27 cellular contexts compared by ENCODE assay signal in genomic region chr20:44464514-44464913, GRCh38. TPM values are rescaled to one million over a fixed set of nuclear protein-coding genes. Genes with fewer than 3 reads are reported as not detected.
DNase-seq lines count a peak whose midpoint lies in the region; ATAC-seq, FAIRE-seq and TF ChIP-seq lines count a peak whose summit lies in the region.
"Had no signal": no experiment of that assay in that cellular context is flagged by ENCODE, and none has a peak within 500 bp of the region (broad histone marks: within the 10 kb centered on the region; RNA-seq: fewer than 3 reads in every experiment).

No MANE protein-coding gene starts in this region.

- peak overlapping the region; percentile 96 for H3K27ac ChIP-seq in ACC112 (ENCODE audit: low read depth, low read length)
- 0 out of 2 replicates have a peak overlapping the region, but pooled peaks have one; percentile 19 for H3K27ac ChIP-seq in GM23338 (ENCODE audit: low read depth)
- no peak overlapping the region for H3K27ac ChIP-seq in parathyroid adenoma
- H3K27ac ChIP-seq: BLaER1 treated with 17β-estradiol and CSF1 and Interleukin-3, amounts not matched to agents 10 nM and 100 nM; KMS-11; PC-9; SK-N-MC had no signal

- no peak overlapping the region for H3K4me3 Mint-ChIP-seq in GM23338
- H3K4me3 Mint-ChIP-seq: CD4-positive, alpha-beta T cell; IgD-negative memory B cell had no signal

- no peaks in the 10 kb centered on the region for H3K27me3 ChIP-seq in ACC112 (ENCODE audit: insufficient read depth, low read length)
- no peaks in the 10 kb centered on the region for H3K27me3 ChIP-seq in GM23338 (ENCODE audit: insufficient read depth)
- no peaks in the 10 kb centered on the region for H3K27me3 ChIP-seq in bronchial epithelial cell (ENCODE audit: control insufficient read depth, insufficient read depth, low read length)
- no peaks in the 10 kb centered on the region for H3K27me3 ChIP-seq in parathyroid adenoma (ENCODE audit: control insufficient read depth, insufficient read depth, low read length)
- H3K27me3 ChIP-seq: BLaER1 treated with 17β-estradiol and CSF1 and Interleukin-3, amounts not matched to agents 10 nM and 100 nM had no signal

- no peaks in the 10 kb centered on the region for H3K9me2 ChIP-seq in GM23338 (ENCODE audit: insufficient read depth)

- H3K27ac Mint-ChIP-seq in GM23338: no peak overlapping the region
- H3K27ac Mint-ChIP-seq: CD4-positive, alpha-beta T cell; IgD-negative memory B cell had no signal

- ATAC-seq in GM23338: no peak
- no peak for ATAC-seq in HG03280 (IDR thresholded peaks at IDR 0.05; ENCODE audit: unreplicated experiment)
- ATAC-seq: GM12878 had no signal

- no peaks in the 10 kb centered on the region for H3K9me3 Mint-ChIP-seq in GM23338
- H3K9me3 Mint-ChIP-seq: CD4-positive, alpha-beta T cell had no signal

- H3K79me2 ChIP-seq in ACC112 (ENCODE audit: control insufficient read depth, insufficient read depth, low read length, unreplicated experiment): no peaks in the 10 kb centered on the region
- no peaks in the 10 kb centered on the region for H3K79me2 ChIP-seq in GM23338 (replicated peaks; ENCODE audit: insufficient read depth)
- no peaks in the 10 kb centered on the region for H3K79me2 ChIP-seq in parathyroid adenoma

- H3K27me3 Mint-ChIP-seq in GM23338 (ENCODE audit: insufficient read depth, low read depth, poor library complexity): peaks cover 5% of the 10 kb centered on the region
- H3K27me3 Mint-ChIP-seq: CD4-positive, alpha-beta T cell had no signal

- FAIRE-seq in bronchial epithelial cell (lab: Jason Lieb, UNC): no peak
- FAIRE-seq: GM12878 had no signal

- H3K4me1 ChIP-seq in ACC112 (ENCODE audit: control insufficient read depth, insufficient read depth, low read length, unreplicated experiment): peaks cover 45% of the 10 kb centered on the region
- H3K4me1 ChIP-seq in GM23338 (ENCODE audit: insufficient read depth): no peaks in the 10 kb centered on the region; the same call in 1 of the 2 replicates
- H3K4me1 ChIP-seq in parathyroid adenoma: peaks cover 6% of the 10 kb centered on the region
- H3K4me1 ChIP-seq: BLaER1 treated with 17β-estradiol and CSF1 and Interleukin-3, amounts not matched to agents 10 nM and 100 nM had no signal

- DNase-seq in GM23338 (ENCODE audit: low spot score) (no peak), bronchial epithelial cell (ENCODE audit: low read depth) (peak; percentile 27), NCI-H226 (no peak)
- DNase-seq in stimulated activated CD4-positive, alpha-beta T cell treated with anti-CD3 and anti-CD28 coated beads, Interleukin-2, amount 100 ng/mL, for 48 hours: no peak
- DNase-seq: AML-193; CD4-positive, alpha-beta T cell; COR-L47; GDM1; GOT3; HCEC 1CT; NCI-H1092 treated with DMSO at 0.1 percent for 48 hours; NCI-H1436 treated with DMSO at 0.1 percent for 48 hours; NCI-H187 treated with DMSO at 0.1 percent for 48 hours; NCI-H446 treated with DMSO at 0.1 percent for 48 hours; NCI-H526; NCI-H82; NK-92 treated with Interleukin-12 subunit alpha and Interleukin-12 subunit beta, amount 100 ng/mL, for 24 hours; PC-9; SHP77 treated with DMSO at 0.1 percent for 48 hours had no signal

- H3K36me3 ChIP-seq in ACC112 (ENCODE audit: insufficient read depth, low read length) (no peaks in the 10 kb centered on the region), GM23338 (ENCODE audit: insufficient read depth) (no peaks in the 10 kb centered on the region), bronchial epithelial cell (ENCODE audit: control insufficient read depth, insufficient read depth, low read length) (no peaks in the 10 kb centered on the region), parathyroid adenoma (ENCODE audit: control insufficient read depth, insufficient read depth, low read length) (no peaks in the 10 kb centered on the region)
- H3K36me3 ChIP-seq: BLaER1 treated with 17β-estradiol and CSF1 and Interleukin-3, amounts not matched to agents 10 nM and 100 nM had no signal

- H3K36me3 Mint-ChIP-seq in GM23338 (ENCODE audit: low read depth): no peaks in the 10 kb centered on the region
- H3K36me3 Mint-ChIP-seq: IgD-negative memory B cell had no signal

- no peak for TF ChIP-seq CTCF in GM23338 (conservative IDR thresholded peaks at IDR 0.05; ENCODE audit: low read depth in 2 of 2)
- no peak for TF ChIP-seq CTCF in bronchial epithelial cell (IDR thresholded peaks at IDR 0.05; ENCODE audit: insufficient read depth, low read length, severe bottlenecking)
- no peak for TF ChIP-seq CTCF in parathyroid adenoma (IDR thresholded peaks at IDR 0.05)

- no peak overlapping the region for H3K9ac ChIP-seq in parathyroid adenoma
- H3K9ac ChIP-seq: BLaER1 treated with 17β-estradiol and CSF1 and Interleukin-3, amounts not matched to agents 10 nM and 100 nM; KMS-11 had no signal

- H3K9me3 ChIP-seq in parathyroid adenoma (ENCODE audit: control insufficient read depth, low read length): no peaks in the 10 kb centered on the region
- H3K9me3 ChIP-seq: BLaER1 treated with 17β-estradiol and CSF1 and Interleukin-3, amounts not matched to agents 10 nM and 100 nM had no signal

- no peaks in the 10 kb centered on the region for H3F3A ChIP-seq in GM23338 (replicated peaks; ENCODE audit: low read depth)

- no peak overlapping the region for H2AFZ ChIP-seq in ACC112 (ENCODE audit: low read length, unreplicated experiment)
- no peak overlapping the region; the same call in 1 of the 2 replicates for H2AFZ ChIP-seq in GM23338
- H2AFZ ChIP-seq in parathyroid adenoma: peak overlapping the region; percentile 72
- H2AFZ ChIP-seq: PC-9 had no signal

- H3K4me2 ChIP-seq in GM23338: no peak overlapping the region
- no peak overlapping the region for H3K4me2 ChIP-seq in parathyroid adenoma (ENCODE audit: low read length)
- H3K4me2 ChIP-seq: BLaER1 treated with 17β-estradiol and CSF1 and Interleukin-3, amounts not matched to agents 10 nM and 100 nM; KMS-11; PC-9 had no signal

- H3K4me3 ChIP-seq in ACC112 (ENCODE audit: low read depth, low read length): no peak overlapping the region
- H3K4me3 ChIP-seq in GM23338: no peak overlapping the region
- H3K4me3 ChIP-seq in bronchial epithelial cell (ENCODE audit: low read depth, low read length): no peak overlapping the region
- H3K4me3 ChIP-seq in parathyroid adenoma (ENCODE audit: low read depth, low read length): no peak overlapping the region
- H3K4me3 ChIP-seq: BLaER1 treated with 17β-estradiol and CSF1 and Interleukin-3, amounts not matched to agents 10 nM and 100 nM; GM12878; PC-9; SK-N-MC had no signal

- no peaks in the 10 kb centered on the region for H4K20me1 ChIP-seq in GM23338 (replicated peaks; ENCODE audit: insufficient read depth)
- H4K20me1 ChIP-seq: BLaER1 treated with 17β-estradiol and CSF1 and Interleukin-3, amounts not matched to agents 10 nM and 100 nM had no signal

- H3K4me1 Mint-ChIP-seq in GM23338: peaks cover 14% of the 10 kb centered on the region; the same call in 2 of the 3 replicates
- H3K4me1 Mint-ChIP-seq: IgD-negative memory B cell had no signal

TF ChIP-seq in GM23338, 12 proteins besides CTCF, POLR2A, EP300 and RAD21 (continues in another document):
- TF ChIP-seq JUNB (IDR thresholded peaks at IDR 0.05; ENCODE audit: unreplicated experiment): no peak
- TF ChIP-seq ZNF331 (CRISPR knock-in tag; IDR thresholded peaks at IDR 0.05; ENCODE audit: low read depth): no peak
- no peak for TF ChIP-seq EZH2phosphoT487 (IDR thresholded peaks at IDR 0.05; ENCODE audit: unreplicated experiment)

RNA-seq across cellular contexts. Expression of gene TTPAL, which starts 11.2 kb away (rescaled TPM):
- total RNA-seq in GM23338 (2014; rRNA removed; shearing (Covaris generic)): 10.2 TPM in 2 replicates
- polyA plus RNA-seq in GM23338 (2016; fragmentation: Nextera tagmentation; extraction: Ambion mirVana): 3.5 and 3.7 TPM in 2 replicates
- 9.0 and 12.5 TPM in 2 replicates for total RNA-seq in bronchial epithelial cell

RNA-seq across cellular contexts. Expression of gene SERINC3, which starts 57.4 kb away (rescaled TPM):
- 25.4 and 33.0 TPM in 2 replicates for total RNA-seq in GM23338 (2014; rRNA removed; shearing (Covaris generic))
- 18.1 and 18.6 TPM in 2 replicates for polyA plus RNA-seq in GM23338 (2016; fragmentation: Nextera tagmentation; extraction: Ambion mirVana)
- total RNA-seq in bronchial epithelial cell: 82.4 and 107 TPM in 2 replicates
